Comparison of ENCODE assay signal across 25 cellular contexts in the genomic region with DNA sequence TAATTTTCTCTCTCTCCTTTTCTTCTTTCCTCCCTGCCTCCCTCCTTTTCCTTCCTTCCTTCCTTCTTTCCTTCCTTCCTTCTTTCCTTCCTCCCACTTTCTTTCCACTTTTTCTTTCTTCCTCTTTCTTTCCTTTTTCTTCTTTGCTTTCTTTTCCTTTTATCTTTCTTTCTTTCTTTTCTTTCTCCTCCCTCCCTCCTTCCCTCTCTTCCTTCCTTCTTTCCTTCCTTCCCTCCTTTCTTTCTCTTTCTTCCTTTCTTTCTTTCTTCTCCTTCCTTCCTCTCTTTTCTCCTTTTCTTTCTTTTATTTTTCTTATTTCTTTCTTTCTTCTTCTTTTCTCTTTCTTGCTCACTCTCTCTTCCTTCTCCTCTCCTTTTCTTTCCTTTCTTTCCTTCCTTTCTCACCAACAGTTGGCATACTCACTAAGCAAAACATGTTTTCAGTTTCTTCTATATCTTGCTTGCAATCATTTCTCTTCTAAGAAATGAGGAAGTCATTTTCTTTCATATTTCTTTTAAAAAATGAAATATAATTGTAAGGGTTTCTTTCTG.
DNase-seq lines count a peak whose midpoint lies in the region; ATAC-seq, FAIRE-seq and TF ChIP-seq lines count a peak whose summit lies in the region.
"Had no signal": no experiment of that assay in that cellular context is flagged by ENCODE, and none has a peak within 500 bp of the region (broad histone marks: within the 10 kb centered on the region; RNA-seq: fewer than 3 reads in every experiment).

No MANE protein-coding gene starts in this region.

- BruUV-seq in K562 (replicated peaks; lab: Mats Ljungman, UMichigan), result no TSS peak

- POLR2A ChIA-PET in K562 (lab: Yijun Ruan, JAX), result interaction anchor here (0.6 kb wide), 1 partner anchor 15 kb away, joined by 3 read pairs; no protein-coding TSS in a partner anchor

- no peak for TF ChIP-seq EP300 in K562 (IDR thresholded peaks at IDR 0.05; ENCODE audit: low read length)

- intact Hi-C loops in left ventricle myocardium inferior (cut with micrococcal nuclease) (no loop called here), left cardiac atrium (cut with DNase I) (no loop called here), K562 (cut with micrococcal nuclease) (no loop called here), lower lobe of right lung (cut with DNase I) (no loop called here)

- ATAC-seq in left cardiac atrium (no peak), K562 (no peak), lower lobe of right lung (no peak), HG03095 (IDR thresholded peaks at IDR 0.05; ENCODE audit: unreplicated experiment) (no peak)
- ATAC-seq: A549 had no signal

- peaks cover 8% of the 10 kb centered on the region for H3K4me1 ChIP-seq in left ventricle myocardium inferior
- H3K4me1 ChIP-seq in K562 (replicated peaks in 1 of 2; ENCODE audit: control insufficient read depth in 2 of 2, insufficient read depth in 2 of 2, low read length in 2 of 2), result no peaks in the 10 kb centered on the region; a peak in 1 of 5 replicates
- H3K4me1 ChIP-seq in lower lobe of right lung, result no peaks in the 10 kb centered on the region
- H3K4me1 ChIP-seq: A549, SJSA1 had no signal

- no peak overlapping the region for H3K9ac ChIP-seq in K562 (ENCODE audit: insufficient read depth in 1 of 2, low read depth in 2 of 2, low read length in 2 of 2)

- no peaks in the 10 kb centered on the region for H3K79me2 ChIP-seq in K562 (ENCODE audit: control insufficient read depth, insufficient read depth, low read length)

- H3K4me3 ChIP-seq in left ventricle myocardium inferior (no peak overlapping the region), K562 (no peak overlapping the region), lower lobe of right lung (no peak overlapping the region)
- H3K4me3 ChIP-seq: A549, PC-9, SJSA1 had no signal

- H3K36me3 ChIP-seq in left ventricle myocardium inferior (no peaks in the 10 kb centered on the region), K562 (ENCODE audit: control insufficient read depth, insufficient read depth, low read length) (no peaks in the 10 kb centered on the region), lower lobe of right lung (no peaks in the 10 kb centered on the region)
- H3K36me3 ChIP-seq: SJSA1 had no signal

- peak overlapping the region; percentile 33 for H3K27ac ChIP-seq in left ventricle myocardium inferior (replicated peaks)
- no peak overlapping the region for H3K27ac ChIP-seq in K562 (ENCODE audit: extremely low read depth, low read depth, low read length)
- peak overlapping the region; percentile 11 for H3K27ac ChIP-seq in lower lobe of right lung
- H3K27ac ChIP-seq: A549, PC-9, SJSA1 had no signal

- H3K9me3 ChIP-seq in left ventricle myocardium inferior (replicated peaks) (peaks cover 22% of the 10 kb centered on the region), K562 (replicated peaks; ENCODE audit: control insufficient read depth, insufficient read depth, low read depth, low read length) (no peaks in the 10 kb centered on the region), lower lobe of right lung (peaks cover 6% of the 10 kb centered on the region)
- H3K9me3 ChIP-seq: SJSA1 had no signal

- no peak overlapping the region for H3K4me2 ChIP-seq in K562 (ENCODE audit: insufficient read depth, low read length)
- H3K4me2 ChIP-seq: A549, PC-9 had no signal

- in situ Hi-C loops in K562 (cut with MboI), result no loop called here

- no peaks in the 10 kb centered on the region for H4K20me1 ChIP-seq in K562 (replicated peaks; ENCODE audit: control insufficient read depth, insufficient read depth, low read length)

- no peak overlapping the region for H2AFZ ChIP-seq in K562 (ENCODE audit: low read depth, low read length)
- H2AFZ ChIP-seq: PC-9 had no signal

- no peak for TF ChIP-seq RAD21 in K562 (CRISPR knock-in tag; conservative IDR thresholded peaks at IDR 0.05 in 1 of 2, IDR thresholded peaks at IDR 0.05 in 1 of 2)

- TF ChIP-seq CTCF in left ventricle myocardium inferior (IDR thresholded peaks at IDR 0.05; ENCODE audit: borderline replicate concordance) (no peak), K562 (IDR thresholded peaks at IDR 0.05 in 2 of 3, conservative IDR thresholded peaks at IDR 0.05 in 1 of 3; ENCODE audit: insufficient read depth in 2 of 3, low read depth in 1 of 3, low read length in 3 of 3) (no peak), lower lobe of right lung (IDR thresholded peaks at IDR 0.05) (no peak)

- CTCF ChIA-PET in K562 (lab: Yijun Ruan, JAX; ENCODE audit: low intra/inter-chr PET ratio), result no interaction called here

- H3K27me3 ChIP-seq in left ventricle myocardium inferior (ENCODE audit: low read depth) (no peaks in the 10 kb centered on the region), K562 (ENCODE audit: control insufficient read depth in 2 of 2, insufficient read depth in 2 of 2, low read length in 2 of 2) (no peaks in the 10 kb centered on the region), lower lobe of right lung (ENCODE audit: low read depth) (no peaks in the 10 kb centered on the region)
- H3K27me3 ChIP-seq: SJSA1 had no signal

- FAIRE-seq in K562 (lab: Jason Lieb, UNC), result no peak
- FAIRE-seq: A549, GM18507 had no signal

- no peak for DNase-seq in left ventricle myocardium inferior
- DNase-seq in left cardiac atrium, result no peak
- no peak for DNase-seq in K562 (ENCODE audit: extremely low read depth in 1 of 4, low spot score in 3 of 4)
- DNase-seq in lower lobe of right lung, result no peak
- DNase-seq in activated CD4-positive, alpha-beta T cell treated with anti-CD3 and anti-CD28 coated beads for 1 hour, result no peak
- no peak for DNase-seq in SIG-M5 treated with dmso at 0.1 percent for 504 hours (lab: John Stamatoyannopoulos, UW; ENCODE audit: unreplicated experiment)
- DNase-seq: C1 segment of cervical spinal cord; CD4-positive, alpha-beta memory T cell; COR-L47; DMS53; H7; KBM-7; MV-4-11; NCI-H1105; NCI-H146; NCI-H1930; NCI-H446; NCI-H526; NCI-H82; NK-92 treated with Interleukin-12 subunit alpha and Interleukin-12 subunit beta, amount 100 ng/mL, for 24 hours; PC-9 had no signal

- no peak for TF ChIP-seq POLR2A in K562 (conservative IDR thresholded peaks at IDR 0.05)

- H3K9me1 ChIP-seq in K562 (ENCODE audit: control insufficient read depth, insufficient read depth, low read length), result no peaks in the 10 kb centered on the region

TF ChIP-seq in K562, 482 proteins besides CTCF, POLR2A, EP300 and RAD21 (continues in another document):
- TF ChIP-seq, protein P1, sequence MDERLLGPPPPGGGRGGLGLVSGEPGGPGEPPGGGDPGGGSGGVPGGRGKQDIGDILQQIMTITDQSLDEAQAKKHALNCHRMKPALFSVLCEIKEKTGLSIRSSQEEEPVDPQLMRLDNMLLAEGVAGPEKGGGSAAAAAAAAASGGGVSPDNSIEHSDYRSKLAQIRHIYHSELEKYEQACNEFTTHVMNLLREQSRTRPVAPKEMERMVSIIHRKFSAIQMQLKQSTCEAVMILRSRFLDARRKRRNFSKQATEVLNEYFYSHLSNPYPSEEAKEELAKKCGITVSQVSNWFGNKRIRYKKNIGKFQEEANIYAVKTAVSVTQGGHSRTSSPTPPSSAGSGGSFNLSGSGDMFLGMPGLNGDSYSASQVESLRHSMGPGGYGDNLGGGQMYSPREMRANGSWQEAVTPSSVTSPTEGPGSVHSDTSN (CRISPR knock-in tag; IDR thresholded peaks at IDR 0.05; ENCODE audit: low read depth), result no peak
- TF ChIP-seq, protein P1 (tag; conservative IDR thresholded peaks at IDR 0.05; ENCODE audit: low read depth), result no peak
- TF ChIP-seq YY1 (IDR thresholded peaks at IDR 0.05; ENCODE audit: borderline replicate concordance in 1 of 3, control insufficient read depth in 1 of 3, extremely low read depth in 1 of 3, insufficient read depth in 3 of 3, insufficient read length in 1 of 3, insufficient replicate concordance in 2 of 3, low read depth in 1 of 3, low read length in 2 of 3), result no peak
